8 cellular contexts compared by ENCODE assay signal in genomic region chr18:13159579-13159978, GRCh38. TPM values are rescaled to one million over a fixed set of nuclear protein-coding genes. Genes with fewer than 3 reads are reported as not detected.
DNase-seq lines count a peak whose midpoint lies in the region; ATAC-seq and TF ChIP-seq lines count a peak whose summit lies in the region.

No MANE protein-coding gene starts in this region.

- ATAC-seq in left colon, result peak; percentile 64
- no peak for ATAC-seq in GM18873 (IDR thresholded peaks at IDR 0.05; ENCODE audit: low FRiP score, unreplicated experiment)
- no peak for ATAC-seq in GM19397 (IDR thresholded peaks at IDR 0.05; ENCODE audit: unreplicated experiment)

- no peak overlapping the region for H3K4me3 ChIP-seq in cardiac fibroblast (replicated peaks in 1 of 2; ENCODE audit: low read depth in 2 of 2, low read length in 2 of 2)
- H3K4me3 ChIP-seq in tibial nerve, result no peak overlapping the region

- 24 to 38% methylated on average over 5 of the region's 5 CpGs for WGBS in tibial nerve, 2 donors

- no peak for TF ChIP-seq EP300 in tibial nerve (IDR thresholded peaks at IDR 0.05)

- intact Hi-C loops in left colon (cut with DNase I, micrococcal nuclease), result no loop called here

- H3K36me3 ChIP-seq in tibial nerve, result no peaks in the 10 kb centered on the region

- DNase-seq in Daoy (ENCODE audit: low read depth) (peak; percentile 36), HS-27A (ENCODE audit: low read depth) (peak; percentile 47), NOMO-1 treated with dmso at 0.1 percent for 144 hours (lab: John Stamatoyannopoulos, UW; ENCODE audit: unreplicated experiment) (peak; percentile 27), cardiac fibroblast (ENCODE audit: low read depth in 2 of 2) (peak; percentile 82 to 84), left colon (no peak), tibial nerve (ENCODE audit: low spot score in 2 of 2) (peak in 1 of 2 donors; percentile 73)

- no peaks in the 10 kb centered on the region for H3K4me1 ChIP-seq in tibial nerve

- H3K9me3 ChIP-seq in tibial nerve, result peaks cover 0 to 38% (median 4%) of the 10 kb centered on the region in 4 donors

- TF ChIP-seq CTCF in cardiac fibroblast (IDR thresholded peaks at IDR 0.05; ENCODE audit: low read depth, low read length) (peak; percentile 73), tibial nerve (IDR thresholded peaks at IDR 0.05) (peak; percentile 42 to 70 (median 54))

- TF ChIP-seq POLR2A in tibial nerve (IDR thresholded peaks at IDR 0.05), result no peak

- no peaks in the 10 kb centered on the region for H3K27me3 ChIP-seq in tibial nerve

- no peak overlapping the region for H3K27ac ChIP-seq in tibial nerve

RNA-seq across cellular contexts. Expression of gene LDLRAD4, which starts 59.0 kb away (rescaled TPM):
- 0.15 and 8.2 TPM in 2 replicates for total RNA-seq in Daoy (2014; rRNA removed; shearing (Covaris generic))
- total RNA-seq in left colon, result 10 to 100 TPM; 33.6 to 49.0 TPM
- 10 to 100 TPM; 14.0 to 36.9 (median 29.3) TPM for total RNA-seq in tibial nerve

Comparison
In these comparisons a context has a peak if more than half of its experiments do, and no peak if none do; other contexts are left out.
1. DNase-seq: peak in Daoy (single experiment), HS-27A (single experiment), NOMO-1 treated with dmso at 0.1 percent for 144 hours (single experiment) and cardiac fibroblast (2 of 2); none in left colon (0 of 2).